Comparison of ENCODE assay signal across 10 cellular contexts in genomic region chr7:158655931-158656441, GRCh38. TPM values are rescaled to one million over a fixed set of nuclear protein-coding genes. Genes with fewer than 3 reads are reported as not detected.
DNase-seq lines count a peak whose midpoint lies in the region; ATAC-seq, FAIRE-seq and TF ChIP-seq lines count a peak whose summit lies in the region.
"Had no signal": no experiment of that assay in that cellular context is flagged by ENCODE, and none has a peak within 500 bp of the region (broad histone marks: within the 10 kb centered on the region; RNA-seq: fewer than 3 reads in every experiment).

No MANE protein-coding gene starts in this region.

- in situ Hi-C loops in HepG2 (cut with HindIII; ENCODE audit: extremely low pct_ligation_motif_present, low pct_unique_long_range_greater_than_20kb): no loop called here
- in situ Hi-C loops in GM23248 (cut with MboI): no loop called here
- in situ Hi-C loops in brain microvascular endothelial cell (cut with HindIII; ENCODE audit: low pct_ligation_motif_present, low sequenced_read_pairs): no loop called here

- H3K4me2 ChIP-seq in HepG2 (ENCODE audit: low read depth, low read length): no peak overlapping the region
- H3K4me2 ChIP-seq in GM23248 (ENCODE audit: unreplicated experiment): no peak overlapping the region
- H3K4me2 ChIP-seq: BLaER1 treated with 17β-estradiol and CSF1 and Interleukin-3, amounts not matched to agents 10 nM and 100 nM; smooth muscle cell had no signal

- H3K4me3 ChIP-seq in HepG2 (replicated peaks in 1 of 3; ENCODE audit: insufficient read depth in 1 of 3, low read depth in 2 of 3, low read length in 3 of 3) (no peak overlapping the region), right lobe of liver (no peak overlapping the region), GM23248 (no peak overlapping the region), brain microvascular endothelial cell (ENCODE audit: low read depth, low read length) (no peak overlapping the region)
- H3K4me3 ChIP-seq: BLaER1 treated with 17β-estradiol and CSF1 and Interleukin-3, amounts not matched to agents 10 nM and 100 nM; smooth muscle cell had no signal

- no peak for TF ChIP-seq EP300 in HepG2 (IDR thresholded peaks at IDR 0.05; ENCODE audit: low read depth in 2 of 2, low read length in 2 of 2)
- TF ChIP-seq EP300 in HepG2 (CRISPR knock-in tag; IDR thresholded peaks at IDR 0.05; ENCODE audit: borderline replicate concordance): no peak

- TF ChIP-seq RAD21 in HepG2 (CRISPR knock-in tag; IDR thresholded peaks at IDR 0.05): no peak

- H3K27ac ChIP-seq in HepG2 (ENCODE audit: extremely low read length, insufficient read depth, low read length): no peak overlapping the region
- H3K27ac ChIP-seq in right lobe of liver: no peak overlapping the region
- H3K27ac ChIP-seq in GM23248: no peak overlapping the region
- H3K27ac ChIP-seq in brain microvascular endothelial cell: no peak overlapping the region
- H3K27ac ChIP-seq: BLaER1 treated with 17β-estradiol and CSF1 and Interleukin-3, amounts not matched to agents 10 nM and 100 nM had no signal

- peak overlapping the region; percentile 82 for H3K27ac Mint-ChIP-seq in activated T-cell treated with anti-CD3 and anti-CD28 coated beads, Interleukin-2, amount 50 U/mL, for 72 hours
- peak overlapping the region in 1 of 2 donors; percentile 54 for H3K27ac Mint-ChIP-seq in stimulated activated naive CD8-positive, alpha-beta T cell treated with anti-CD3 and anti-CD28 coated beads, Interleukin-15, amount 100 ng/mL, for 72 hours

- H3K27me3 ChIP-seq in HepG2 (ENCODE audit: control insufficient read depth in 1 of 2, insufficient read depth in 2 of 2, low read length in 2 of 2): no peaks in the 10 kb centered on the region
- H3K27me3 ChIP-seq in right lobe of liver: no peaks in the 10 kb centered on the region
- H3K27me3 ChIP-seq in GM23248 (replicated peaks; ENCODE audit: insufficient read depth): no peaks in the 10 kb centered on the region
- H3K27me3 ChIP-seq in brain microvascular endothelial cell (replicated peaks): no peaks in the 10 kb centered on the region
- H3K27me3 ChIP-seq: BLaER1 treated with 17β-estradiol and CSF1 and Interleukin-3, amounts not matched to agents 10 nM and 100 nM had no signal

- H3K36me3 Mint-ChIP-seq in activated T-cell treated with anti-CD3 and anti-CD28 coated beads, Interleukin-2, amount 50 U/mL, for 72 hours (ENCODE audit: insufficient read depth in 2 of 2): peaks cover 14 to 35% of the 10 kb centered on the region in 2 donors

- no peaks in the 10 kb centered on the region for H3K4me1 ChIP-seq in HepG2 (ENCODE audit: insufficient read depth, low read length)
- H3K4me1 ChIP-seq in right lobe of liver: no peaks in the 10 kb centered on the region
- H3K4me1 ChIP-seq in GM23248 (ENCODE audit: insufficient read depth): peaks cover 8% of the 10 kb centered on the region
- H3K4me1 ChIP-seq: BLaER1 treated with 17β-estradiol and CSF1 and Interleukin-3, amounts not matched to agents 10 nM and 100 nM had no signal

- no peak for FAIRE-seq in HepG2 (lab: Jason Lieb, UNC)

- TF ChIP-seq CTCF in HepG2 (CRISPR knock-in tag; IDR thresholded peaks at IDR 0.05): no peak
- no peak for TF ChIP-seq CTCF in right lobe of liver (IDR thresholded peaks at IDR 0.05)
- no peak for TF ChIP-seq CTCF in brain microvascular endothelial cell (IDR thresholded peaks at IDR 0.05; ENCODE audit: low read depth, low read length, missing control alignments)

- H3K4me1 Mint-ChIP-seq in activated T-cell treated with anti-CD3 and anti-CD28 coated beads, Interleukin-2, amount 50 U/mL, for 72 hours (ENCODE audit: low read depth): peaks cover 27% of the 10 kb centered on the region
- peaks cover 21% of the 10 kb centered on the region for H3K4me1 Mint-ChIP-seq in stimulated activated naive CD8-positive, alpha-beta T cell treated with anti-CD3 and anti-CD28 coated beads, Interleukin-15, amount 100 ng/mL, for 72 hours

- H3K9ac ChIP-seq in HepG2 (ENCODE audit: insufficient read depth, low read depth, low read length) (no peak overlapping the region), GM23248 (no peak overlapping the region)
- H3K9ac ChIP-seq: BLaER1 treated with 17β-estradiol and CSF1 and Interleukin-3, amounts not matched to agents 10 nM and 100 nM had no signal

- H3K9me3 ChIP-seq in HepG2 (ENCODE audit: low read length): no peaks in the 10 kb centered on the region
- no peaks in the 10 kb centered on the region for H3K9me3 ChIP-seq in right lobe of liver
- no peaks in the 10 kb centered on the region for H3K9me3 ChIP-seq in GM23248 (ENCODE audit: low read depth)
- H3K9me3 ChIP-seq: BLaER1 treated with 17β-estradiol and CSF1 and Interleukin-3, amounts not matched to agents 10 nM and 100 nM had no signal

- POLR2A ChIA-PET in HepG2 (lab: Yijun Ruan, JAX): interaction anchor here (1.6 kb wide), 1 partner anchor 65 kb away, joined by 3 read pairs; no protein-coding TSS in a partner anchor

- H3K9me2 ChIP-seq in GM23248 (ENCODE audit: insufficient read depth): no peaks in the 10 kb centered on the region

- H3K9me3 Mint-ChIP-seq in activated T-cell treated with anti-CD3 and anti-CD28 coated beads, Interleukin-2, amount 50 U/mL, for 72 hours: no peaks in the 10 kb centered on the region
- no peaks in the 10 kb centered on the region for H3K9me3 Mint-ChIP-seq in stimulated activated naive CD8-positive, alpha-beta T cell treated with anti-CD3 and anti-CD28 coated beads, Interleukin-15, amount 100 ng/mL, for 72 hours

- H3K79me2 ChIP-seq in HepG2 (ENCODE audit: insufficient read depth, low read length): no peaks in the 10 kb centered on the region
- H3K79me2 ChIP-seq in GM23248 (ENCODE audit: insufficient read depth): no peaks in the 10 kb centered on the region

- H4K20me1 ChIP-seq in HepG2 (ENCODE audit: insufficient read depth, low read length) (no peaks in the 10 kb centered on the region), GM23248 (ENCODE audit: insufficient read depth) (no peaks in the 10 kb centered on the region)

- H3K27me3 Mint-ChIP-seq in activated T-cell treated with anti-CD3 and anti-CD28 coated beads, Interleukin-2, amount 50 U/mL, for 72 hours (ENCODE audit: low read depth): no peaks in the 10 kb centered on the region
- no peaks in the 10 kb centered on the region for H3K27me3 Mint-ChIP-seq in stimulated activated naive CD8-positive, alpha-beta T cell treated with anti-CD3 and anti-CD28 coated beads, Interleukin-15, amount 100 ng/mL, for 72 hours

- peak overlapping the region; percentile 35 to 65 for H3K4me3 Mint-ChIP-seq in activated T-cell treated with anti-CD3 and anti-CD28 coated beads, Interleukin-2, amount 50 U/mL, for 72 hours
- no peak overlapping the region for H3K4me3 Mint-ChIP-seq in stimulated activated naive CD8-positive, alpha-beta T cell treated with anti-CD3 and anti-CD28 coated beads, Interleukin-15, amount 100 ng/mL, for 72 hours

- CTCF ChIA-PET in HepG2 (lab: Yijun Ruan, JAX; ENCODE audit: low intra/inter-chr PET ratio, low total read pairs): no interaction called here

- BruUV-seq in HepG2 (replicated peaks; lab: Mats Ljungman, UMichigan): no TSS peak

- intact Hi-C loops in HepG2 (cut with micrococcal nuclease; ENCODE audit: unreplicated experiment): no loop called here
- intact Hi-C loops in right lobe of liver (cut with DNase I): no loop called here

- TF ChIP-seq POLR2A in HepG2 (IDR thresholded peaks at IDR 0.05; ENCODE audit: insufficient read depth in 1 of 2, low read depth in 2 of 2, low read length in 2 of 2) (no peak), right lobe of liver (IDR thresholded peaks at IDR 0.05) (no peak)

- peaks cover 10% of the 10 kb centered on the region for H3F3A ChIP-seq in GM23248 (ENCODE audit: insufficient read depth)

- DNase-seq in HepG2 (ENCODE audit: low spot score): no peak
- no peak for DNase-seq in right lobe of liver
- peak; percentile 84 to 87 for DNase-seq in activated T-cell treated with anti-CD3 and anti-CD28 coated beads, Interleukin-2, amount 50 U/mL, for 72 hours
- DNase-seq in stimulated activated naive CD8-positive, alpha-beta T cell treated with anti-CD3 and anti-CD28 coated beads, Interleukin-15, amount 100 ng/mL, for 72 hours: peak; percentile 47 to 86
- no peak for DNase-seq in GM23248
- DNase-seq in brain microvascular endothelial cell: no peak
- DNase-seq in NOMO-1 treated with DMSO at 0.1 percent for 48 hours (lab: John Stamatoyannopoulos, UW; ENCODE audit: unreplicated experiment): no peak

- ATAC-seq in HepG2 (no peak), right lobe of liver (no peak), HG03066 (IDR thresholded peaks at IDR 0.05; ENCODE audit: low read depth, unreplicated experiment) (peak; percentile 96)
- ATAC-seq in activated T-cell treated with anti-CD3 and anti-CD28 coated beads, Interleukin-2, amount 50 U/mL, for 72 hours (replicated peaks in 1 of 2): peak; percentile 95
- ATAC-seq in stimulated activated naive CD8-positive, alpha-beta T cell treated with anti-CD3 and anti-CD28 coated beads, Interleukin-15, amount 100 ng/mL, for 72 hours: peak; percentile 97

- peaks cover 19 to 69% of the 10 kb centered on the region in 2 experiments for H3K36me3 ChIP-seq in HepG2 (replicated peaks in 1 of 2; ENCODE audit: control insufficient read depth in 1 of 2, insufficient read depth in 2 of 2, low read length in 2 of 2)
- no peaks in the 10 kb centered on the region for H3K36me3 ChIP-seq in right lobe of liver
- H3K36me3 ChIP-seq in GM23248 (ENCODE audit: low read depth): peaks cover 4% of the 10 kb centered on the region
- H3K36me3 ChIP-seq in brain microvascular endothelial cell (replicated peaks): no peaks in the 10 kb centered on the region

- 96% methylated on average over 5 of the region's 7 CpGs for WGBS in HepG2 (ENCODE audit: low lambda C conversion rate)
- WGBS in right lobe of liver (ENCODE audit: insufficient coverage, low coverage, low lambda C conversion rate, missing lambda C conversion rate): 70% methylated on average over 3 of the region's 7 CpGs
- 91 to 95% methylated on average over 7 of the region's 7 CpGs for WGBS in GM23248 (ENCODE audit: low coverage in 1 of 2, low lambda C conversion rate in 2 of 2, missing lambda C conversion rate in 2 of 2), 2 experiments

- H2AFZ ChIP-seq in HepG2 (ENCODE audit: low read length) (no peak overlapping the region), GM23248 (no peak overlapping the region)

RNA-seq across cellular contexts. Expression of gene NCAPG2, which starts 48.6 kb away (rescaled TPM):
- total RNA-seq in HepG2 (2016; rRNA removed; fragmentation: Illumina TruSeq; extraction: Trizol) (30.7 and 46.3 TPM in 2 replicates), right lobe of liver (1 to 10 TPM; 2.7 to 4.8 (median 4.2) TPM)
- 4.3 and 4.9 TPM in 2 replicates for total RNA-seq in HepG2 (2016; cell fraction: cytosol; rRNA removed; fragmentation: Illumina TruSeq; extraction: Trizol; ENCODE audit: low read depth)
- 31.3 and 48.9 TPM in 2 replicates for total RNA-seq in HepG2 (2016; cell fraction: insoluble cytoplasmic fraction; rRNA removed; fragmentation: Illumina TruSeq; extraction: Trizol)
- 10.3 and 10.6 TPM in 2 replicates for total RNA-seq in HepG2 (2016; cell fraction: membrane; rRNA removed; fragmentation: Illumina TruSeq; extraction: Trizol)
- 33.8 and 35.6 TPM in 2 replicates for total RNA-seq in HepG2 (2016; cell fraction: nucleus; rRNA removed; fragmentation: Illumina TruSeq; extraction: Trizol)
- polyA plus RNA-seq in HepG2 (2011; rRNA removed) (10.4 and 15.1 TPM in 2 replicates), GM23248 (2016; fragmentation: Nextera tagmentation; extraction: Ambion mirVana) (15.7 and 17.3 TPM in 2 replicates)
- 10.6 and 12.1 TPM in 2 replicates for polyA plus RNA-seq in HepG2 (2011; cell fraction: cytosol; rRNA removed)
- polyA plus RNA-seq in HepG2 (2011; cell fraction: nucleus; rRNA removed): 14.6 and 15.9 TPM in 2 replicates
- polyA plus RNA-seq in HepG2 (2012): 9.7 and 17.7 TPM in 2 replicates
- polyA plus RNA-seq in HepG2 (2016; cell fraction: cytosol; fragmentation: Illumina TruSeq; extraction: Trizol; ENCODE audit: low read depth): 0.87 and 1.1 TPM in 2 replicates
- 41.4 and 43.6 TPM in 2 replicates for polyA plus RNA-seq in HepG2 (2016; cell fraction: insoluble cytoplasmic fraction; fragmentation: Illumina TruSeq; extraction: Trizol; ENCODE audit: low read depth)
- 3.0 and 3.9 TPM in 2 replicates for polyA plus RNA-seq in HepG2 (2016; cell fraction: membrane; fragmentation: Illumina TruSeq; extraction: Trizol; ENCODE audit: low read depth)
- polyA plus RNA-seq in HepG2 (2016; cell fraction: nucleus; fragmentation: Illumina TruSeq; extraction: Trizol; ENCODE audit: insufficient read depth, low read depth): 40.5 and 41.8 TPM in 2 replicates
- polyA minus RNA-seq in HepG2 (2011; rRNA and poly(A)+ RNA removed; ENCODE audit: low replicate concordance): 50.3 and 124 TPM in 2 replicates
- polyA minus RNA-seq in HepG2 (2011; cell fraction: cytosol; rRNA and poly(A)+ RNA removed): 9.1 and 16.4 TPM in 2 replicates
- polyA minus RNA-seq in HepG2 (2011; cell fraction: nucleus; rRNA and poly(A)+ RNA removed): 27.6 and 33.7 TPM in 2 replicates
- 100 to 1,000 TPM; 129 to 134 TPM for total RNA-seq in activated T-cell treated with anti-CD3 and anti-CD28 coated beads, Interleukin-2, amount 50 U/mL, for 72 hours
- total RNA-seq in GM23248 (2014; rRNA removed; shearing (Covaris generic)): 15.6 and 15.7 TPM in 2 replicates

Comparison
In these comparisons a context has a peak if more than half of its experiments do, and no peak if none do; other contexts are left out.
1. ATAC-seq: peak in HG03066 (single experiment), activated T-cell treated with anti-CD3 and anti-CD28 coated beads, Interleukin-2, amount 50 U/mL, for 72 hours (2 of 2) and stimulated activated naive CD8-positive, alpha-beta T cell treated with anti-CD3 and anti-CD28 coated beads, Interleukin-15, amount 100 ng/mL, for 72 hours (single experiment); none in HepG2 (single experiment) and right lobe of liver (0 of 4).
2. DNase-seq: peak in activated T-cell treated with anti-CD3 and anti-CD28 coated beads, Interleukin-2, amount 50 U/mL, for 72 hours (2 of 2) and stimulated activated naive CD8-positive, alpha-beta T cell treated with anti-CD3 and anti-CD28 coated beads, Interleukin-15, amount 100 ng/mL, for 72 hours (2 of 2); none in HepG2 (single experiment), right lobe of liver (0 of 3), GM23248 (single experiment), brain microvascular endothelial cell (single experiment) and NOMO-1 treated with DMSO at 0.1 percent for 48 hours (single experiment).
3. H3K4me3 Mint-ChIP-seq: peak in activated T-cell treated with anti-CD3 and anti-CD28 coated beads, Interleukin-2, amount 50 U/mL, for 72 hours (2 of 2); none in stimulated activated naive CD8-positive, alpha-beta T cell treated with anti-CD3 and anti-CD28 coated beads, Interleukin-15, amount 100 ng/mL, for 72 hours (0 of 2).